28 cellular contexts compared by ENCODE assay signal in the genomic region with DNA sequence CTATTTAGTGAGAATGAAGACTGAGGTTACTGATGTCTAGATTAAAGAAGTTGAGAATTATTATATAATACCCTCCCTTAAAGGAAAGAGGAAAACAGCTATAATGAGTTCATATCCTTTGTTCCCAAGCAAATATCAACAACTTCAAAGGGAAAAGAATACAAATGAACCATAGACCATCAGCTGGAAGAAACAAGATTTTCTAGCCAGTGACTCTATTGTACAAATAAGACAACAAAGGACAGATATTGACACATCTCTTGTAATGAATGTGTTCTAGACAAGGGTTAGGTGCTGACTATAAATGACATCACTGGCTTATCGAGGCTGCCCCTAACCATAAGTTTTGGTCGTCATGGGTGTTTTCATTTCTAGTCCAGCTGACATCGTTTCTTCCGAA. TPM values are rescaled to one million over a fixed set of nuclear protein-coding genes. Genes with fewer than 3 reads are reported as not detected.
"Had no signal": no experiment of that assay in that cellular context is flagged by ENCODE, and none has a peak within 500 bp of the region (broad histone marks: within the 10 kb centered on the region; RNA-seq: fewer than 3 reads in every experiment).

No MANE protein-coding gene starts in this region.

- H3K4me3 ChIP-seq: adrenal gland, K562, SK-N-MC had no signal

- H3K4me1 ChIP-seq: adrenal gland had no signal

- H3K27ac ChIP-seq: adrenal gland, SK-N-MC, WERI-Rb-1 had no signal

- H3K36me3 ChIP-seq: adrenal gland, WERI-Rb-1 had no signal

- DNase-seq: activated CD4-positive, alpha-beta memory T cell treated with anti-CD3 and anti-CD28 coated beads, Interleukin-2, amount 10 ng/mL, durations not matched to agents 7 days and 5 days; activated CD4-positive, alpha-beta T cell treated with anti-CD3 and anti-CD28 coated beads for 36 hours; activated CD4-positive, alpha-beta T cell treated with anti-CD3 and anti-CD28 coated beads, Interleukin-2, amount 50 U/mL, for 1 hour; activated CD8-positive, alpha-beta memory T cell treated with anti-CD3 and anti-CD28 coated beads, Interleukin-2, amount 50 U/mL, for 4 hours; activated gamma-delta T cell treated with Interleukin-2 at 50 U/mL for 16 hours; activated naive CD4-positive, alpha-beta T cell treated with anti-CD3 and anti-CD28 coated beads, Interleukin-2, amount 50 U/mL, for 16 hours; activated naive CD8-positive, alpha-beta T cell treated with anti-CD3 and anti-CD28 coated beads, Interleukin-2, amount 10 ng/mL, durations not matched to agents 7 days and 5 days; activated T-cell treated with anti-CD3 and anti-CD28 coated beads, Interleukin-2, amount 50 U/mL, for 72 hours; adrenal gland; anterior cingulate cortex; caudate nucleus; Karpas-422; MM.1S; NCI-H1048; NCI-H1930; NCI-H446; NCI-H526; NK-92 treated with Interleukin-12 subunit alpha and Interleukin-12 subunit beta, amount 100 ng/mL, for 24 hours; OCI-M1; RPMI8226; T-helper 1 cell; WERI-Rb-1 had no signal

- ATAC-seq: activated CD4-positive, alpha-beta T cell treated with anti-CD3 and anti-CD28 coated beads for 36 hours; K562; Panc1; Right ventricle myocardium inferior had no signal

- H3K27me3 ChIP-seq: adrenal gland had no signal

- H3K9me3 ChIP-seq: adrenal gland had no signal

RNA-seq across cellular contexts. Expression of a gene that starts 48.2 kb away (rescaled TPM):
- total RNA-seq: activated CD4-positive, alpha-beta memory T cell treated with anti-CD3 and anti-CD28 coated beads, Interleukin-2, amount 10 ng/mL, durations not matched to agents 7 days and 5 days; activated CD4-positive, alpha-beta T cell treated with anti-CD3 and anti-CD28 coated beads for 36 hours; activated naive CD8-positive, alpha-beta T cell treated with anti-CD3 and anti-CD28 coated beads, Interleukin-2, amount 10 ng/mL, durations not matched to agents 7 days and 5 days; activated T-helper 2 cell treated with anti-CD3 and anti-CD28 coated beads, Interferon-gamma antibody, Interleukin-2, Interleukin-4, amounts not matched to agents 10 μg/mL and 5 μg/mL and 100 μg/mL, durations not matched to agents 14 hours and 24 hours and 36 hours; T-helper 2 cell treated with Interferon-gamma antibody and Interleukin-4, amounts not matched to agents 100 ng/mL and 5 ng/mL, for 36 hours had no signal
- polyA plus RNA-seq: K562 had no signal
